In genomic region chr19:16327131-16327450, GRCh38 we compare ENCODE assay signal across 9 cellular contexts. TPM values are rescaled to one million over a fixed set of nuclear protein-coding genes. Genes with fewer than 3 reads are reported as not detected.
DNase-seq lines count a peak whose midpoint lies in the region; ATAC-seq, FAIRE-seq and TF ChIP-seq lines count a peak whose summit lies in the region.
"Had no signal": no experiment of that assay in that cellular context is flagged by ENCODE, and none has a peak within 500 bp of the region (broad histone marks: within the 10 kb centered on the region; RNA-seq: fewer than 3 reads in every experiment).

No MANE protein-coding gene starts in this region.

- H4K8ac ChIP-seq in H1 (ENCODE audit: extremely low read depth, insufficient read depth, low read length), result no peak overlapping the region

- no peak overlapping the region for H2BK120ac ChIP-seq in H1 (replicated peaks; ENCODE audit: low read depth, low read length)

- H3K79me1 ChIP-seq in H1 (ENCODE audit: low read depth, low read length), result no peaks in the 10 kb centered on the region

- H3K9me3 ChIP-seq in CD4-positive, alpha-beta T cell (ENCODE audit: control insufficient read depth, low read length), result no peaks in the 10 kb centered on the region
- no peaks in the 10 kb centered on the region for H3K9me3 ChIP-seq in MM.1S (replicated peaks; ENCODE audit: insufficient read depth, low read length)
- no peaks in the 10 kb centered on the region for H3K9me3 ChIP-seq in H1 (ENCODE audit: insufficient read depth in 2 of 2, low read depth in 1 of 2, low read length in 1 of 2)

- H3K4me3 ChIP-seq in MM.1S (ENCODE audit: low read length) (peak overlapping the region; percentile 66), H1 (ENCODE audit: extremely low read depth in 1 of 4, insufficient read depth in 2 of 4, low read depth in 3 of 4, low read length in 4 of 4) (peak overlapping the region; percentile 46 to 71 (median 65))

- TF ChIP-seq EP300 in H1 (IDR thresholded peaks at IDR 0.05; ENCODE audit: borderline replicate concordance in 1 of 2, low read depth in 2 of 2, low read length in 2 of 2), result no peak

- H3K27ac ChIP-seq in CD4-positive, alpha-beta T cell (ENCODE audit: low read depth, low read length), result peak overlapping the region; percentile 77
- peak overlapping the region; percentile 85 for H3K27ac ChIP-seq in MM.1S (ENCODE audit: low read length)
- H3K27ac ChIP-seq in H1 (ENCODE audit: low read depth, low read length), result no peak overlapping the region
- H3K27ac ChIP-seq: foreskin keratinocyte had no signal

- H2BK15ac ChIP-seq in H1 (ENCODE audit: low read length), result no peak overlapping the region

- FAIRE-seq in H1 (lab: Jason Lieb, UNC), result no peak

- in situ Hi-C loops in G401 (cut with HindIII; ENCODE audit: low sequenced_read_pairs), result no loop called here

- H3K27me3 Mint-ChIP-seq in CD4-positive, alpha-beta T cell, result peaks cover 24% of the 10 kb centered on the region
- no peaks in the 10 kb centered on the region for H3K27me3 Mint-ChIP-seq in osteocyte (ENCODE audit: unreplicated experiment)

- no peak overlapping the region for H4K5ac ChIP-seq in H1 (ENCODE audit: insufficient read length, low read depth, low read length)

- H2AFZ ChIP-seq in MM.1S (ENCODE audit: low read length) (no peak overlapping the region), H1 (ENCODE audit: low read length) (no peak overlapping the region)

- no peak overlapping the region for H3K18ac ChIP-seq in H1 (ENCODE audit: extremely low read depth, low read length)

- no peak overlapping the region for H3K14ac ChIP-seq in H1 (ENCODE audit: insufficient read length)

- no peak overlapping the region for H2BK5ac ChIP-seq in H1 (ENCODE audit: low read depth, low read length)

- peak overlapping the region; percentile 85 for H3K9ac ChIP-seq in MM.1S (ENCODE audit: low read length)
- H3K9ac ChIP-seq in H1 (replicated peaks in 1 of 4; ENCODE audit: extremely low read depth in 1 of 4, low read depth in 3 of 4, low read length in 3 of 4), result no peak overlapping the region

- POLR2A ChIA-PET in CD4-positive, alpha-beta T cell (lab: Charles Lee), result interaction anchor here (1.0 to 31.1 kb wide), 8 partner anchors 14 to 490 kb away, joined by 3 to 3819 read pairs (median 28); no protein-coding TSS in a partner anchor
- POLR2A ChIA-PET in H1 (lab: Charles Lee; ENCODE audit: partially characterized antibody), result interaction anchor here (2.1 kb wide), 1 partner anchor 60 kb away, joined by 6 read pairs; no protein-coding TSS in a partner anchor

- no peak overlapping the region for H4K91ac ChIP-seq in H1 (replicated peaks; ENCODE audit: insufficient read length, low read length)

- no peak for TF ChIP-seq RAD21 in H1 (IDR thresholded peaks at IDR 0.05 in 1 of 2, conservative IDR thresholded peaks at IDR 0.05 in 1 of 2; ENCODE audit: low read depth in 2 of 2, low read length in 2 of 2)

- no peak overlapping the region for H3K4ac ChIP-seq in H1 (replicated peaks; ENCODE audit: insufficient read length, low read depth, low read length)

- DNase-seq in CD4-positive, alpha-beta T cell, result no peak
- peak; percentile 34 for DNase-seq in MM.1S
- DNase-seq in H1 (ENCODE audit: low read depth in 1 of 2, low spot score in 2 of 2), result no peak
- no peak for DNase-seq in osteocyte (ENCODE audit: extremely low spot score, unreplicated experiment)
- DNase-seq in G401 (ENCODE audit: low spot score), result no peak
- DNase-seq in hepatic stellate cell (ENCODE audit: low spot score), result no peak
- DNase-seq in NCI-H510A (lab: John Stamatoyannopoulos, UW), result no peak
- DNase-seq: foreskin keratinocyte had no signal

- H3K23me2 ChIP-seq in H1 (ENCODE audit: low read depth, low read length), result peaks cover 19% of the 10 kb centered on the region; the same call in 1 of the 2 replicates

- intact Hi-C loops in CD4-positive, alpha-beta T cell (cut with DNase I, micrococcal nuclease), result no loop called here

- H3K4me2 ChIP-seq in MM.1S (ENCODE audit: low read depth, low read length) (peak overlapping the region; percentile 87), H1 (ENCODE audit: insufficient read depth in 1 of 2, low read depth in 2 of 2, low read length in 2 of 2) (peak overlapping the region; percentile 84 to 99)

- H3K9me2 ChIP-seq in MM.1S (replicated peaks; ENCODE audit: insufficient read depth, low read length), result no peaks in the 10 kb centered on the region

- no peak overlapping the region for H2BK20ac ChIP-seq in H1 (ENCODE audit: low read length)

- no peaks in the 10 kb centered on the region for H3K9me3 Mint-ChIP-seq in CD4-positive, alpha-beta T cell
- no peaks in the 10 kb centered on the region for H3K9me3 Mint-ChIP-seq in osteocyte (ENCODE audit: unreplicated experiment)

- H2AK5ac ChIP-seq in H1 (ENCODE audit: low read depth, low read length), result no peak overlapping the region

- H3K36me3 Mint-ChIP-seq in CD4-positive, alpha-beta T cell (ENCODE audit: low read depth), result peaks cover 57% of the 10 kb centered on the region
- peaks cover 20% of the 10 kb centered on the region for H3K36me3 Mint-ChIP-seq in osteocyte (ENCODE audit: unreplicated experiment)

- no peak for TF ChIP-seq CTCF in CD4-positive, alpha-beta T cell (IDR thresholded peaks at IDR 0.05)
- TF ChIP-seq CTCF in MM.1S (IDR thresholded peaks at IDR 0.05; ENCODE audit: low read length) (no peak), H1 (IDR thresholded peaks at IDR 0.05; ENCODE audit: control extremely low read depth in 1 of 3, insufficient read depth in 1 of 3, low read depth in 1 of 3, low read length in 3 of 3) (no peak), osteocyte (IDR thresholded peaks at IDR 0.05) (no peak)

- peaks cover 65% of the 10 kb centered on the region for H3F3A ChIP-seq in MM.1S (ENCODE audit: insufficient read depth, low read length)

- no peaks in the 10 kb centered on the region for H3K27me3 ChIP-seq in CD4-positive, alpha-beta T cell (ENCODE audit: control insufficient read depth, insufficient read depth, low read length)
- H3K27me3 ChIP-seq in MM.1S (replicated peaks; ENCODE audit: insufficient read depth, low read length), result no peaks in the 10 kb centered on the region
- H3K27me3 ChIP-seq in H1 (replicated peaks in 1 of 4; ENCODE audit: control insufficient read depth in 3 of 4, extremely low read depth in 1 of 4, insufficient read depth in 3 of 4, low read length in 3 of 4), result peaks cover 32 to 70% (median 62%) of the 10 kb centered on the region in 4 experiments

- peaks cover 16% of the 10 kb centered on the region for H3K79me2 ChIP-seq in MM.1S (ENCODE audit: low read length)
- H3K79me2 ChIP-seq in H1 (ENCODE audit: control insufficient read depth in 1 of 2, insufficient read depth in 2 of 2, low read length in 2 of 2), result no peaks in the 10 kb centered on the region

- no peaks in the 10 kb centered on the region for H3K36me3 ChIP-seq in MM.1S (replicated peaks; ENCODE audit: insufficient read depth, low read length)
- peaks cover 0 to 4% (median 0%) of the 10 kb centered on the region in 4 experiments; a peak in 1 of 8 replicates for H3K36me3 ChIP-seq in H1 (ENCODE audit: control insufficient read depth in 2 of 4, insufficient read depth in 4 of 4, low read length in 3 of 4)

- no peak for ATAC-seq in CD4-positive, alpha-beta T cell (ENCODE audit: poor library complexity)
- ATAC-seq in GM21367 (IDR thresholded peaks at IDR 0.05; ENCODE audit: unreplicated experiment), result no peak
- ATAC-seq: foreskin keratinocyte had no signal

- no peak for TF ChIP-seq POLR2A in H1 (IDR thresholded peaks at IDR 0.05; ENCODE audit: control extremely low read depth in 1 of 2, low read depth in 2 of 2, low read length in 2 of 2)

- H3K56ac ChIP-seq in H1 (replicated peaks; ENCODE audit: insufficient read length, low read depth, low read length), result no peak overlapping the region

- peaks cover 70% of the 10 kb centered on the region for H3K4me1 Mint-ChIP-seq in CD4-positive, alpha-beta T cell (ENCODE audit: low read depth)
- peaks cover 26% of the 10 kb centered on the region for H3K4me1 Mint-ChIP-seq in osteocyte (ENCODE audit: unreplicated experiment)

- peak overlapping the region; percentile 97 for H3K27ac Mint-ChIP-seq in CD4-positive, alpha-beta T cell
- no peak overlapping the region for H3K27ac Mint-ChIP-seq in osteocyte (ENCODE audit: unreplicated experiment)

- CTCF ChIA-PET in CD4-positive, alpha-beta T cell (lab: Charles Lee), result interaction anchor here (1.8 to 5.5 kb wide), 4 partner anchors 43 to 79 kb away, joined by 6 to 106 read pairs (median 12); no protein-coding TSS in a partner anchor
- CTCF ChIA-PET in H1 (lab: Charles Lee; ENCODE audit: partially characterized antibody), result interaction anchor here (6.0 kb wide), 1 partner anchor 79 kb away, joined by 41 read pairs; no protein-coding TSS in a partner anchor

- no peaks in the 10 kb centered on the region for H4K20me1 ChIP-seq in MM.1S (ENCODE audit: insufficient read depth, low read length)
- H4K20me1 ChIP-seq in H1 (replicated peaks in 1 of 2; ENCODE audit: control insufficient read depth in 1 of 2, insufficient read depth in 2 of 2, low read length in 2 of 2), result peaks cover 0 to 6% of the 10 kb centered on the region in 2 experiments

- peaks cover 41% of the 10 kb centered on the region for H3K4me1 ChIP-seq in MM.1S (ENCODE audit: low read length)
- peaks cover 0 to 6% (median 0%) of the 10 kb centered on the region in 4 experiments; a peak in 3 of 7 replicates for H3K4me1 ChIP-seq in H1 (replicated peaks in 1 of 4; ENCODE audit: control insufficient read depth in 3 of 4, insufficient read depth in 4 of 4, low read length in 3 of 4)
- H3K4me1 ChIP-seq: foreskin keratinocyte had no signal

- H3K4me3 Mint-ChIP-seq in CD4-positive, alpha-beta T cell, result peak overlapping the region; percentile 92
- H3K4me3 Mint-ChIP-seq in osteocyte (ENCODE audit: unreplicated experiment), result peak overlapping the region; percentile 45

- no peak overlapping the region for H3K23ac ChIP-seq in H1 (ENCODE audit: insufficient read length)

- 19% methylated on average over 16 of the region's 16 CpGs; no CpG with 5 or more reads in 1 of the 2 experiments for WGBS in H1 (ENCODE audit: extremely low coverage in 1 of 2, insufficient coverage in 1 of 2, insufficient read length in 1 of 2, insufficient replicate concordance in 2 of 2, low coverage in 1 of 2, low lambda C conversion rate in 2 of 2, missing lambda C conversion rate in 1 of 2), 2 experiments

- H2BK12ac ChIP-seq in H1 (ENCODE audit: low read depth, low read length), result no peak overlapping the region

TF ChIP-seq in H1, 55 proteins besides CTCF, POLR2A, EP300 and RAD21 (continues in another document):
- no peak for TF ChIP-seq HDAC6 (IDR thresholded peaks at IDR 0.05; ENCODE audit: low read depth, low read length)

RNA-seq across cellular contexts. Expression of gene KLF2, which starts 2.5 kb away (rescaled TPM):
- total RNA-seq in CD4-positive, alpha-beta T cell, result 1,000 to 10,000 TPM; 1,201 to 1,291 TPM
- 0.19 and 0.52 TPM in 2 replicates for total RNA-seq in H1 (2021; fragmentation: NEBNext Ultra II Directional; extraction: Animal tissue kit (Norgen Biotek cat#: 25700))
- 0.11 and 0.33 TPM in 2 replicates for polyA plus RNA-seq in H1 (2011; rRNA removed)
- not detected for polyA plus RNA-seq in H1 (2011; cell fraction: cytosol; rRNA removed)
- 0.27 TPM for polyA plus RNA-seq in H1 (2011; cell fraction: nucleus; rRNA removed)
- polyA plus RNA-seq in H1 (2012, experiment 1 of 2), result 0.17 to 0.43 TPM (median 0.22 TPM) in 3 of 4 replicates, not detected in the other
- 0.35 TPM for polyA plus RNA-seq in H1 (2012, experiment 2 of 2)
- polyA plus RNA-seq in H1 (2013, experiment 1 of 2), result 0.32 TPM
- polyA plus RNA-seq in H1 (2013, experiment 2 of 2), result 0.31 TPM
- not detected in 2 replicates for polyA minus RNA-seq in H1 (2011; rRNA and poly(A)+ RNA removed)
- polyA minus RNA-seq in H1 (2011; cell fraction: cytosol; rRNA and poly(A)+ RNA removed), result not detected
- 0.50 TPM for polyA minus RNA-seq in H1 (2011; cell fraction: nucleus; rRNA and poly(A)+ RNA removed)
- total RNA-seq in osteocyte, result 41.4 and 55.5 TPM in 2 replicates
- total RNA-seq in G401 (2014; rRNA removed; shearing (Covaris generic)), result 4.8 TPM in 1 of 2 replicates, not detected in the other

Comparison
In these comparisons a context has a peak if more than half of its experiments do, and no peak if none do; other contexts are left out.
1. RNA of gene KLF2, which starts 2.5 kb away (total RNA-seq): 1,201 to 1,291 TPM in CD4-positive, alpha-beta T cell; 41.4 to 55.5 TPM in osteocyte, 4.8 TPM in G401 and 0.19 to 0.52 TPM in H1; every median in the first group is over 10 times any median in the second.